Comparison of ENCODE assay signal across 2 cellular contexts in the genomic region with DNA sequence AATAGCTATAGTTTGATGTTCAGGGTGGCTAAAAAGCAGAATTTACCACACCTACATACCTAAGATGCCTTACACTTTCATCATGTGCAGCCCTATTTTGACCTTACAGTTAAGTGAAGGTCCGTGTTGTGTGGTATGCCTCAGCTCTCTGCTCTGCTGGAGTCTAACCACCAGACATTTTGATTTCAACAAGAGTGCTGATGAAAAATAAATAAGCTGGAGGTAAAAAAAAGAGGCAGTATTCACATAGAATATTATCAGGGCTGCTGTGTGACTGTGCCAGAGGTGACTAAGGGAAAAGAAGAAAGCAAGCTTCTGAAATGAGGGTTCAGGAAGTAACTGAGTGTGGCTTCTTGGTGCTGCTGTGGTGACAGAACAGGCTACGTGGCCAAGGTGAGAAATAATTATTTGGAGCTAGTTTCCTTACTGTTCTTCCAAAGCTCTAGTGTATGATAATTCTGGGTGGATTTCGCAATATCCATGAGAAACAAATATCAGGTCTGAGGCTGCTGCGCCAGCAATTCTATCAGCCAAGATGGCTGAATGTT.
TF ChIP-seq lines count a peak whose summit lies in the region.

No MANE protein-coding gene starts in this region.

TF ChIP-seq in A549, 52 proteins besides CTCF, POLR2A, EP300 and RAD21:
- TF ChIP-seq, protein P1, sequence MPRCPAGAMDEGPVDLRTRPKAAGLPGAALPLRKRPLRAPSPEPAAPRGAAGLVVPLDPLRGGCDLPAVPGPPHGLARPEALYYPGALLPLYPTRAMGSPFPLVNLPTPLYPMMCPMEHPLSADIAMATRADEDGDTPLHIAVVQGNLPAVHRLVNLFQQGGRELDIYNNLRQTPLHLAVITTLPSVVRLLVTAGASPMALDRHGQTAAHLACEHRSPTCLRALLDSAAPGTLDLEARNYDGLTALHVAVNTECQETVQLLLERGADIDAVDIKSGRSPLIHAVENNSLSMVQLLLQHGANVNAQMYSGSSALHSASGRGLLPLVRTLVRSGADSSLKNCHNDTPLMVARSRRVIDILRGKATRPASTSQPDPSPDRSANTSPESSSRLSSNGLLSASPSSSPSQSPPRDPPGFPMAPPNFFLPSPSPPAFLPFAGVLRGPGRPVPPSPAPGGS (IDR thresholded peaks at IDR 0.05): no peak
- TF ChIP-seq CEBPB (IDR thresholded peaks at IDR 0.05): peak; percentile 66 to 70; a peak in 3 of 4 replicates

TF ChIP-seq in IMR-90, 13 proteins besides CTCF, POLR2A, EP300 and RAD21 (continued from another document):
- TF ChIP-seq MXI1 (IDR thresholded peaks at IDR 0.05; ENCODE audit: borderline replicate concordance, low read depth, low read length) (no peak), MAFK (IDR thresholded peaks at IDR 0.05; ENCODE audit: low read depth, low read length) (no peak), CEBPB (IDR thresholded peaks at IDR 0.05; ENCODE audit: low read depth, low read length) (peak; percentile 96), NFE2L2 (IDR thresholded peaks at IDR 0.05; ENCODE audit: low read depth, low read length) (peak; percentile 53; the same call in 1 of the 2 replicates)
